In the genomic region with DNA sequence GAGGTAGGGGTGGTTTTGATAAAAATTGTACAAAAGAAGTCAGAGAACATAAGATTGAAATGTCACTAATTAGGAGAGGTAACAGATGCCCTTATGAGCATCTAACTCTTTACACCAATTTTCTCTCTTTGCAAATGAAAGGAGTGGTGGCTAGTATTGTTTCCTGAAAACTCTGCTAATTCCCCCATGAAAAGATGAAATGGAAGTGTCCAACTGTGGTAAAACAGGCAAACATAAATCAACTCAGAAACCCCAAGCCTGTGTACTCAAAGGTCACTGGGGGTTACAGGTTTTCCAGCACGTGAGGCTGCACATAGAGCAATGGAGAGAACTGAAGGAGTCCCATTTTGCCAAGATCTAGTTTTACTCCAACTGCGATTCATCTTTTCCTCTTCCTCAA, we compare ENCODE assay signal across 1 cellular context.
A peak's percentile ranks its signal among the peaks of the same experiment; 100 is the strongest.
TF ChIP-seq lines count a peak whose summit lies in the region.

No MANE protein-coding gene starts in this region.

TF ChIP-seq in HEK293, 187 proteins besides CTCF, POLR2A, EP300 and RAD21 (continued from another document):
- peak; percentile 84; the same call in 1 of the 2 replicates for TF ChIP-seq PRDM6 (tag by site-specific recombination; IDR thresholded peaks at IDR 0.05)
- TF ChIP-seq ZSCAN23 (tag by site-specific recombination; IDR thresholded peaks at IDR 0.05), result no peak
- no peak for TF ChIP-seq WT1 (tag by site-specific recombination; IDR thresholded peaks at IDR 0.05)
- peak; percentile 98 for TF ChIP-seq PRDM10 (tag by site-specific recombination; IDR thresholded peaks at IDR 0.05)
- no peak for TF ChIP-seq ZNF548 (tag by site-specific recombination; IDR thresholded peaks at IDR 0.05)
- no peak for TF ChIP-seq ZSCAN30 (tag by site-specific recombination; IDR thresholded peaks at IDR 0.05)
TF ChIP-seq in HEK293: peak in this region for 3.
